Comparison of ENCODE assay signal across 32 cellular contexts in genomic region chr1:114189398-114189797, GRCh38. TPM values are rescaled to one million over a fixed set of nuclear protein-coding genes. Genes with fewer than 3 reads are reported as not detected.
"Had no signal": no experiment of that assay in that cellular context is flagged by ENCODE, and none has a peak within 500 bp of the region (broad histone marks: within the 10 kb centered on the region; RNA-seq: fewer than 3 reads in every experiment).

No MANE protein-coding gene starts in this region.

- H3K9me3 ChIP-seq: colonic mucosa, esophagus squamous epithelium, gastrocnemius medialis, left lung, lower lobe of right lung, mucosa of descending colon had no signal

- H3K36me3 ChIP-seq: colonic mucosa, esophagus squamous epithelium, gastrocnemius medialis, heart right ventricle, left lung, lower lobe of right lung had no signal

- H3K4me1 Mint-ChIP-seq: endodermal cell, mesothelial cell of epicardium, naive B cell had no signal

- H3K4me3 ChIP-seq: colonic mucosa, esophagus squamous epithelium, gastrocnemius medialis, heart right ventricle, left lung, lower lobe of right lung, mucosa of descending colon had no signal

- H3K36me3 Mint-ChIP-seq: mesothelial cell of epicardium had no signal

- FAIRE-seq: endometrium, islet of Langerhans, keratinocyte had no signal

- H3K27ac Mint-ChIP-seq: dendritic cell treated with granulocyte-macrophage colony-stimulating factor and Interleukin-4, amounts not matched to agents 40 ng/mL and 50 ng/mL, for 4 days; effector memory CD8-positive, alpha-beta T cell; endodermal cell; mesothelial cell of epicardium; naive B cell had no signal

- H3K9me3 Mint-ChIP-seq: dendritic cell treated with granulocyte-macrophage colony-stimulating factor and Interleukin-4, amounts not matched to agents 40 ng/mL and 50 ng/mL, for 4 days; effector memory CD8-positive, alpha-beta T cell; endodermal cell had no signal

- DNase-seq: colonic mucosa; cortex of kidney; effector CD8-positive, alpha-beta T cell; effector memory CD8-positive, alpha-beta T cell; endodermal cell; esophagus squamous epithelium; foreskin fibroblast; foreskin melanocyte; gastrocnemius medialis; glutamatergic neuron; head of caudate nucleus; heart right ventricle; hippocampal formation; left cardiac atrium; left lung; left ventricle myocardium superior; lower lobe of right lung; mesenchymal stem cell; mucosa of descending colon; naive B cell had no signal

- ATAC-seq: effector memory CD8-positive, alpha-beta T cell; esophagus mucosa; gastrocnemius medialis; heart right ventricle; left cardiac atrium; left lung; left ventricle myocardium superior; lower lobe of right lung; mucosa of descending colon had no signal

- H3K4me3 Mint-ChIP-seq: dendritic cell treated with granulocyte-macrophage colony-stimulating factor and Interleukin-4, amounts not matched to agents 40 ng/mL and 50 ng/mL, for 4 days; effector memory CD8-positive, alpha-beta T cell; endodermal cell; mesothelial cell of epicardium; naive B cell had no signal

- H3K27ac ChIP-seq: colonic mucosa, esophagus squamous epithelium, gastrocnemius medialis, heart right ventricle, left lung, lower lobe of right lung had no signal

- H3K27me3 ChIP-seq: colonic mucosa, esophagus squamous epithelium, gastrocnemius medialis, left lung had no signal

- H3K4me1 ChIP-seq: colonic mucosa, esophagus squamous epithelium, gastrocnemius medialis, heart right ventricle, left lung, lower lobe of right lung had no signal

RNA-seq across cellular contexts. Expression of gene SYT6, which starts 35.7 kb away (rescaled TPM):
- total RNA-seq: dermis microvascular lymphatic vessel endothelial cell, epithelial cell of proximal tubule, esophagus mucosa, esophagus squamous epithelium, glomerular endothelial cell, kidney epithelial cell, left cardiac atrium, left lung, left ventricle myocardium superior, lower lobe of right lung, lung microvascular endothelial cell, mesenteric fat pad had no signal
- polyA plus RNA-seq: heart right ventricle, keratinocyte had no signal
